ENCODE assay signal across 21 cellular contexts in genomic region chr7:136247211-136247610, GRCh38.
"Had no signal": no experiment of that assay in that cellular context is flagged by ENCODE, and none has a peak within 500 bp of the region (broad histone marks: within the 10 kb centered on the region; RNA-seq: fewer than 3 reads in every experiment).

No MANE protein-coding gene starts in this region.

- ATAC-seq: Right ventricle myocardium inferior, SK-N-SH treated with all-trans-retinoic acid at 6 μM for 48 hours had no signal

- H3K4me1 ChIP-seq: Peyer's patch had no signal

- H3K27me3 ChIP-seq: MG63, Peyer's patch, SJCRH30 had no signal

- H2AFZ ChIP-seq: PC-9 had no signal

- H3K36me3 ChIP-seq: MG63, Peyer's patch, SJCRH30 had no signal

- H3K4me3 ChIP-seq: MG63, PC-9, Peyer's patch, SJCRH30 had no signal

- H3K4me2 ChIP-seq: PC-9 had no signal

- DNase-seq: Karpas-422, KG1, MG63, NCI-H1092 treated with DMSO at 0.1 percent for 48 hours, NCI-H1436, NCI-H187, NCI-H2029, NCI-H2081 treated with DMSO at 0.1 percent for 48 hours, NCI-H2171, NCI-H226, NCI-H446, NCI-H510A, NCI-H524 treated with DMSO at 0.1 percent for 48 hours, NCI-H69, NCI-H774, PC-9, Peyer's patch, SHP77 treated with DMSO at 0.1 percent for 48 hours, SJCRH30 had no signal

- H3K9me3 ChIP-seq: MG63, Peyer's patch, SJCRH30 had no signal

- H3K27ac ChIP-seq: PC-9, Peyer's patch, SJCRH30 had no signal
